Comparison of ENCODE assay signal across 27 cellular contexts in genomic region chr1:243229526-243229925, GRCh38. TPM values are rescaled to one million over a fixed set of nuclear protein-coding genes. Genes with fewer than 3 reads are reported as not detected.
A peak's percentile ranks its signal among the peaks of the same experiment; 100 is the strongest.
DNase-seq lines count a peak whose midpoint lies in the region; ATAC-seq, FAIRE-seq and TF ChIP-seq lines count a peak whose summit lies in the region.
"Had no signal": no experiment of that assay in that cellular context is flagged by ENCODE, and none has a peak within 500 bp of the region (broad histone marks: within the 10 kb centered on the region; RNA-seq: fewer than 3 reads in every experiment).

No MANE protein-coding gene starts in this region.

- H3K27ac ChIP-seq in KMS-11, result peak overlapping the region; percentile 5; the same call in 1 of the 2 replicates
- peak overlapping the region; percentile 25 for H3K27ac ChIP-seq in astrocyte (ENCODE audit: low read depth, low read length)
- no peak overlapping the region for H3K27ac ChIP-seq in neural progenitor cell
- H3K27ac ChIP-seq: A549 had no signal

- H3K36me3 ChIP-seq in KMS-11 (ENCODE audit: insufficient read depth) (no peaks in the 10 kb centered on the region), astrocyte (ENCODE audit: insufficient read depth, low read length) (peaks cover 29% of the 10 kb centered on the region), neural progenitor cell (peaks cover 28% of the 10 kb centered on the region)
- H3K36me3 ChIP-seq: BE2C, HAP-1 had no signal

- peak; percentile 66 for DNase-seq in astrocyte (ENCODE audit: low read depth)
- peak; percentile 38 for DNase-seq in dermis blood vessel endothelial cell
- no peak for DNase-seq in immature natural killer cell
- no peak for DNase-seq in activated CD4-positive, alpha-beta T cell treated with anti-CD3 and anti-CD28 coated beads for 1 hour
- DNase-seq in activated naive CD4-positive, alpha-beta T cell treated with anti-CD3 and anti-CD28 coated beads, Interleukin-2, amount 50 U/mL, for 72 hours (ENCODE audit: low spot score in 2 of 2), result no peak
- no peak for DNase-seq in NCI-H1436 (lab: John Stamatoyannopoulos, UW)
- DNase-seq in neural progenitor cell (ENCODE audit: low spot score), result no peak
- DNase-seq: 8988T; ACHN; AML-193; BE2C; Calu3; CD4-positive, alpha-beta T cell; CD8-positive, alpha-beta memory T cell; COR-L47; DMS153; DND-41; GOT3; HFFc6 had no signal

- no peak overlapping the region for H3K9ac ChIP-seq in KMS-11
- no peak overlapping the region for H3K9ac ChIP-seq in astrocyte (ENCODE audit: low read length)
- no peak overlapping the region for H3K9ac ChIP-seq in neural progenitor cell
- H3K9ac ChIP-seq: BLaER1 treated with 17β-estradiol and CSF1 and Interleukin-3, amounts not matched to agents 10 nM and 100 nM had no signal

- peak overlapping the region; percentile 15; the same call in 1 of the 2 replicates for H3K4me2 ChIP-seq in KMS-11
- H3K4me2 ChIP-seq in astrocyte (ENCODE audit: low read length), result peak overlapping the region; percentile 37
- H3K4me2 ChIP-seq in neural progenitor cell, result no peak overlapping the region
- H3K4me2 ChIP-seq: A549 had no signal

- H3K9me3 ChIP-seq in astrocyte (ENCODE audit: insufficient read depth, low read depth, low read length) (peaks cover 3% of the 10 kb centered on the region), neural progenitor cell (ENCODE audit: low read depth) (peaks cover 21% of the 10 kb centered on the region)
- H3K9me3 ChIP-seq: BE2C had no signal

- TF ChIP-seq CTCF in KMS-11 (conservative IDR thresholded peaks at IDR 0.05; ENCODE audit: low read depth, low read length), result no peak
- TF ChIP-seq CTCF in astrocyte (IDR thresholded peaks at IDR 0.05; ENCODE audit: insufficient read depth, low read depth, low read length), result no peak
- TF ChIP-seq CTCF in neural progenitor cell (IDR thresholded peaks at IDR 0.05), result no peak

- no peak overlapping the region for H3K27ac Mint-ChIP-seq in astrocyte (ENCODE audit: unreplicated experiment)
- no peak overlapping the region for H3K27ac Mint-ChIP-seq in immature natural killer cell
- H3K27ac Mint-ChIP-seq in activated naive CD4-positive, alpha-beta T cell treated with anti-CD3 and anti-CD28 coated beads, Interleukin-2, amount 50 U/mL, for 72 hours, result no peak overlapping the region
- no peak overlapping the region for H3K27ac Mint-ChIP-seq in neural progenitor cell
- H3K27ac Mint-ChIP-seq: CD14-positive monocyte; CD4-positive, alpha-beta T cell; CD8-positive, alpha-beta memory T cell; HFFc6 had no signal

- H3K36me3 Mint-ChIP-seq in astrocyte (ENCODE audit: low read depth, unreplicated experiment) (peaks cover 17% of the 10 kb centered on the region), immature natural killer cell (peaks cover 22 to 30% (median 24%) of the 10 kb centered on the region in 3 donors), neural progenitor cell (peaks cover 66% of the 10 kb centered on the region)
- peaks cover 37 to 51% of the 10 kb centered on the region in 2 donors for H3K36me3 Mint-ChIP-seq in activated naive CD4-positive, alpha-beta T cell treated with anti-CD3 and anti-CD28 coated beads, Interleukin-2, amount 50 U/mL, for 72 hours

- H3K9me3 Mint-ChIP-seq in astrocyte (ENCODE audit: unreplicated experiment) (peaks cover 11% of the 10 kb centered on the region), immature natural killer cell (peaks cover 17 to 36% (median 32%) of the 10 kb centered on the region in 6 donors), neural progenitor cell (peaks cover 65% of the 10 kb centered on the region)
- H3K9me3 Mint-ChIP-seq in activated naive CD4-positive, alpha-beta T cell treated with anti-CD3 and anti-CD28 coated beads, Interleukin-2, amount 50 U/mL, for 72 hours, result peaks cover 16 to 38% of the 10 kb centered on the region in 2 donors

- ATAC-seq in activated naive CD4-positive, alpha-beta T cell treated with anti-CD3 and anti-CD28 coated beads, Interleukin-2, amount 50 U/mL, for 72 hours, result no peak
- ATAC-seq: A549 had no signal

- peak overlapping the region; percentile 7 for H3K4me3 Mint-ChIP-seq in astrocyte (ENCODE audit: unreplicated experiment)
- peak overlapping the region in 4 of 5 donors; percentile 38 to 61 (median 46) for H3K4me3 Mint-ChIP-seq in immature natural killer cell
- H3K4me3 Mint-ChIP-seq in neural progenitor cell, result no peak overlapping the region
- H3K4me3 Mint-ChIP-seq: CD14-positive monocyte; CD4-positive, alpha-beta T cell; HFFc6 had no signal

- H3K4me1 Mint-ChIP-seq in astrocyte (ENCODE audit: low read depth, unreplicated experiment), result peaks cover 21% of the 10 kb centered on the region
- peaks cover 20% of the 10 kb centered on the region in 2 donors for H3K4me1 Mint-ChIP-seq in immature natural killer cell
- H3K4me1 Mint-ChIP-seq in neural progenitor cell, result no peaks in the 10 kb centered on the region

- H3K4me3 ChIP-seq in KMS-11 (IDR thresholded peaks at IDR 0.05; ENCODE audit: insufficient read depth, low read depth, low read length) (no peak overlapping the region), astrocyte (ENCODE audit: insufficient read depth, low read depth, low read length) (no peak overlapping the region), neural progenitor cell (no peak overlapping the region)
- H3K4me3 ChIP-seq: A549; BLaER1 treated with 17β-estradiol and CSF1 and Interleukin-3, amounts not matched to agents 10 nM and 100 nM; HAP-1 had no signal

- peaks cover 9% of the 10 kb centered on the region for H3F3A ChIP-seq in neural progenitor cell (ENCODE audit: low read depth)

- no peaks in the 10 kb centered on the region for H3K27me3 ChIP-seq in KMS-11 (ENCODE audit: insufficient read depth, low read depth)
- H3K27me3 ChIP-seq in astrocyte (ENCODE audit: insufficient read depth, low read length), result no peaks in the 10 kb centered on the region
- no peaks in the 10 kb centered on the region for H3K27me3 ChIP-seq in neural progenitor cell
- H3K27me3 ChIP-seq: BE2C; BLaER1 treated with 17β-estradiol and CSF1 and Interleukin-3, amounts not matched to agents 10 nM and 100 nM had no signal

- H3K27me3 Mint-ChIP-seq in astrocyte (ENCODE audit: low read depth, unreplicated experiment) (no peaks in the 10 kb centered on the region), immature natural killer cell (ENCODE audit: low read depth in 3 of 3) (peaks cover 0 to 2% (median 0%) of the 10 kb centered on the region in 3 donors), neural progenitor cell (ENCODE audit: insufficient read depth, low read depth) (no peaks in the 10 kb centered on the region)
- H3K27me3 Mint-ChIP-seq: CD4-positive, alpha-beta T cell; CD8-positive, alpha-beta memory T cell had no signal

- H2AFZ ChIP-seq in KMS-11 (ENCODE audit: low read depth) (no peak overlapping the region), astrocyte (ENCODE audit: low read depth, low read length) (no peak overlapping the region), neural progenitor cell (replicated peaks) (no peak overlapping the region)

- no peak for FAIRE-seq in astrocyte (lab: Jason Lieb, UNC)
- FAIRE-seq: A549, G401.6, GM12892, H54 had no signal

- H3K79me2 ChIP-seq in KMS-11 (ENCODE audit: insufficient read depth, low read depth) (peaks cover 21% of the 10 kb centered on the region; the same call in 1 of the 2 replicates), astrocyte (ENCODE audit: insufficient read depth, low read length) (peaks cover 96% of the 10 kb centered on the region), neural progenitor cell (ENCODE audit: low read depth) (peaks cover 100% of the 10 kb centered on the region)

- H3K4me1 ChIP-seq in KMS-11 (ENCODE audit: low read depth, poor library complexity, severe bottlenecking) (peaks cover 17% of the 10 kb centered on the region), astrocyte (ENCODE audit: insufficient read depth, low read length) (peaks cover 15% of the 10 kb centered on the region), neural progenitor cell (no peaks in the 10 kb centered on the region)
- H3K4me1 ChIP-seq: A549, BE2C, HAP-1 had no signal

- H4K20me1 ChIP-seq in KMS-11 (ENCODE audit: insufficient read depth), result no peaks in the 10 kb centered on the region
- H4K20me1 ChIP-seq in astrocyte (ENCODE audit: insufficient read depth, low read length), result peaks cover 78% of the 10 kb centered on the region
- peaks cover 8% of the 10 kb centered on the region for H4K20me1 ChIP-seq in neural progenitor cell (ENCODE audit: low read depth)

RNA-seq across cellular contexts. Expression of gene CEP170, which starts 25.6 kb away (rescaled TPM):
- 149 and 164 TPM in 2 replicates for total RNA-seq in astrocyte
- total RNA-seq in dermis blood vessel endothelial cell, result 87.3 and 143 TPM in 2 replicates
- 1 to 10 TPM; 2.8 to 8.0 (median 2.8) TPM for polyA plus RNA-seq in immature natural killer cell
- total RNA-seq in activated naive CD4-positive, alpha-beta T cell treated with anti-CD3 and anti-CD28 coated beads, Interleukin-2, amount 50 U/mL, for 72 hours, result 10 to 100 TPM; 51.9 to 72.9 TPM
- total RNA-seq in neural progenitor cell (ENCODE audit: low replicate concordance), result 103 and 126 TPM in 2 replicates

RNA-seq across cellular contexts. Expression of gene SDCCAG8, which starts 26.3 kb away (rescaled TPM):
- total RNA-seq in astrocyte, result 24.5 and 25.4 TPM in 2 replicates
- total RNA-seq in dermis blood vessel endothelial cell, result 38.2 and 48.2 TPM in 2 replicates
- polyA plus RNA-seq in immature natural killer cell, result 10 to 100 TPM; 11.9 to 20.3 (median 14.0) TPM
- 10 to 100 TPM; 30.1 to 37.3 TPM for total RNA-seq in activated naive CD4-positive, alpha-beta T cell treated with anti-CD3 and anti-CD28 coated beads, Interleukin-2, amount 50 U/mL, for 72 hours
- total RNA-seq in neural progenitor cell (ENCODE audit: low replicate concordance), result 19.6 and 30.3 TPM in 2 replicates

Comparison
In these comparisons a context has a peak if more than half of its experiments do, and no peak if none do; other contexts are left out.
1. DNase-seq: peak in astrocyte (single experiment) and dermis blood vessel endothelial cell (single experiment); none in immature natural killer cell (0 of 3), activated CD4-positive, alpha-beta T cell treated with anti-CD3 and anti-CD28 coated beads for 1 hour (single experiment), activated naive CD4-positive, alpha-beta T cell treated with anti-CD3 and anti-CD28 coated beads, Interleukin-2, amount 50 U/mL, for 72 hours (0 of 2), NCI-H1436 (single experiment) and neural progenitor cell (single experiment).